19 cellular contexts compared by ENCODE assay signal in the genomic region with DNA sequence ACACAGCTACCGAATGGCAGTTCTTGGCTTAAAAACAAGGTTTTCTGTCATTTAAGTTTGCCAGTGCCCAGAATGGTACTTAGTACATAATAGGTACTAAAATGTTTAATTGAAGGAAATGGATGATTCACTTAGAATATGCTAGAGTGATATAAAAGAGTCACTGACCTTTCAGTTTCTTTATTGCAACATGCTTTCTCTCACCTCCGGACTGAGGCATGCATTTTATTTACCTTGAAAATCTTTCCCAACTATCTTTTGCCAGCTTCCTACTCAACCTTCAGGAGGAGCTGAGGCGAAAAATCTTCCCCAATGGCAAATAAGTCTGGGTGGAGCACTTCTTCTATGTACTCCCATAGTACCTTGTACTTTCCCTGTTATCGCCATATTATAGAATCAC.
A peak's percentile ranks its signal among the peaks of the same experiment; 100 is the strongest.
DNase-seq lines count a peak whose midpoint lies in the region; ATAC-seq and TF ChIP-seq lines count a peak whose summit lies in the region.
"Had no signal": no experiment of that assay in that cellular context is flagged by ENCODE, and none has a peak within 500 bp of the region (broad histone marks: within the 10 kb centered on the region; RNA-seq: fewer than 3 reads in every experiment).

No MANE protein-coding gene starts in this region.

- peak overlapping the region; percentile 28 for H3K27ac ChIP-seq in HUES48 (ENCODE audit: low read depth, low read length)
- H3K27ac ChIP-seq in endodermal cell (ENCODE audit: low read depth, low read length), result no peak overlapping the region
- peak overlapping the region; percentile 50 for H3K27ac ChIP-seq in hepatocyte
- H3K27ac ChIP-seq: BLaER1 treated with 17β-estradiol and CSF1 and Interleukin-3, amounts not matched to agents 10 nM and 100 nM; GM23248 had no signal

- H3K9ac ChIP-seq in HUES48 (ENCODE audit: low read depth, low read length) (no peak overlapping the region), endodermal cell (ENCODE audit: extremely low read depth, low read length, poor library complexity, severe bottlenecking) (no peak overlapping the region)
- H3K9ac ChIP-seq: BLaER1 treated with 17β-estradiol and CSF1 and Interleukin-3, amounts not matched to agents 10 nM and 100 nM; GM23248 had no signal

- H2AFZ ChIP-seq in hepatocyte, result no peak overlapping the region
- H2AFZ ChIP-seq: GM23248 had no signal

- no peaks in the 10 kb centered on the region for H4K20me1 ChIP-seq in hepatocyte (ENCODE audit: insufficient read depth, poor library complexity, severe bottlenecking)
- H4K20me1 ChIP-seq: BLaER1 treated with 17β-estradiol and CSF1 and Interleukin-3, amounts not matched to agents 10 nM and 100 nM had no signal

- H3K36me3 Mint-ChIP-seq in endodermal cell (ENCODE audit: low read depth), result no peaks in the 10 kb centered on the region
- no peaks in the 10 kb centered on the region for H3K36me3 Mint-ChIP-seq in natural killer cell treated with Interleukin-12 subunit alpha and Interleukin-12 subunit beta and Interleukin-15 and Interleukin-18, amount 100 ng/mL, for 72 hours
- H3K36me3 Mint-ChIP-seq: CD4-positive, CD25-positive, alpha-beta regulatory T cell; CD8-positive, alpha-beta memory T cell had no signal

- WGBS in endodermal cell (ENCODE audit: insufficient coverage in 1 of 2, insufficient read length in 1 of 2), 2 experiments, result 89 to 92% methylated on average over 4 of the region's 4 CpGs
- WGBS in hepatocyte (ENCODE audit: low lambda C conversion rate, missing lambda C conversion rate), result 64% methylated on average over 4 of the region's 4 CpGs

- H3K4me1 Mint-ChIP-seq in endodermal cell, result peaks cover 29% of the 10 kb centered on the region
- no peaks in the 10 kb centered on the region for H3K4me1 Mint-ChIP-seq in natural killer cell treated with Interleukin-12 subunit alpha and Interleukin-12 subunit beta and Interleukin-15 and Interleukin-18, amount 100 ng/mL, for 72 hours (ENCODE audit: low read depth in 2 of 2)
- H3K4me1 Mint-ChIP-seq: B cell; CD4-positive, CD25-positive, alpha-beta regulatory T cell; CD8-positive, alpha-beta memory T cell had no signal

- DNase-seq in endodermal cell (no peak), hepatocyte (ENCODE audit: low spot score) (no peak), renal cortical epithelial cell (ENCODE audit: low read depth) (peak; percentile 50), NCI-H1092 treated with DMSO at 0.1 percent for 48 hours (lab: John Stamatoyannopoulos, UW) (no peak)
- DNase-seq in natural killer cell treated with Interleukin-12 subunit alpha and Interleukin-12 subunit beta and Interleukin-15 and Interleukin-18, amount 100 ng/mL, for 72 hours (ENCODE audit: low spot score), result no peak
- DNase-seq: CD4-positive, CD25-positive, alpha-beta regulatory T cell; CD8-positive, alpha-beta memory T cell; COR-L47; DMS 273 treated with DMSO at 0.1 percent for 48 hours; DMS53; DND-41; EL; GM23248; HCEC 1CT had no signal

- no peaks in the 10 kb centered on the region for H3K9me2 ChIP-seq in hepatocyte (replicated peaks; ENCODE audit: insufficient read depth)

- H3K4me3 ChIP-seq in HUES48 (ENCODE audit: low read depth, low read length) (no peak overlapping the region), endodermal cell (ENCODE audit: low read length) (peak overlapping the region; percentile 61), hepatocyte (no peak overlapping the region)
- H3K4me3 ChIP-seq: BLaER1 treated with 17β-estradiol and CSF1 and Interleukin-3, amounts not matched to agents 10 nM and 100 nM; GM12878; GM23248 had no signal

- ATAC-seq in GM21825 (IDR thresholded peaks at IDR 0.05; ENCODE audit: unreplicated experiment), result no peak
- ATAC-seq in natural killer cell treated with Interleukin-12 subunit alpha and Interleukin-12 subunit beta and Interleukin-15 and Interleukin-18, amount 100 ng/mL, for 72 hours, result no peak
- ATAC-seq: GM12878 had no signal

- no peaks in the 10 kb centered on the region for H3K27me3 ChIP-seq in HUES48 (ENCODE audit: control insufficient read depth, insufficient read depth, low read length)
- peaks cover 3% of the 10 kb centered on the region for H3K27me3 ChIP-seq in endodermal cell (ENCODE audit: control insufficient read depth, insufficient read depth, low read length, poor library complexity, severe bottlenecking)
- no peaks in the 10 kb centered on the region for H3K27me3 ChIP-seq in hepatocyte
- H3K27me3 ChIP-seq: BLaER1 treated with 17β-estradiol and CSF1 and Interleukin-3, amounts not matched to agents 10 nM and 100 nM had no signal

- H3K36me3 ChIP-seq in HUES48 (ENCODE audit: control insufficient read depth, insufficient read depth, low read length) (no peaks in the 10 kb centered on the region), endodermal cell (ENCODE audit: control insufficient read depth, insufficient read depth, low read length) (no peaks in the 10 kb centered on the region), hepatocyte (replicated peaks; ENCODE audit: insufficient read depth, low read depth) (no peaks in the 10 kb centered on the region)
- H3K36me3 ChIP-seq: BLaER1 treated with 17β-estradiol and CSF1 and Interleukin-3, amounts not matched to agents 10 nM and 100 nM had no signal

- peaks cover 4% of the 10 kb centered on the region for H3K27me3 Mint-ChIP-seq in endodermal cell (ENCODE audit: insufficient read depth)
- H3K27me3 Mint-ChIP-seq in natural killer cell treated with Interleukin-12 subunit alpha and Interleukin-12 subunit beta and Interleukin-15 and Interleukin-18, amount 100 ng/mL, for 72 hours, result peaks cover 0 to 14% of the 10 kb centered on the region in 2 donors

- H3K4me3 Mint-ChIP-seq in endodermal cell, result peak overlapping the region; percentile 16
- H3K4me3 Mint-ChIP-seq in natural killer cell treated with Interleukin-12 subunit alpha and Interleukin-12 subunit beta and Interleukin-15 and Interleukin-18, amount 100 ng/mL, for 72 hours, result no peak overlapping the region
- H3K4me3 Mint-ChIP-seq: B cell; CD4-positive, CD25-positive, alpha-beta regulatory T cell; CD8-positive, alpha-beta memory T cell had no signal

- H3K27ac Mint-ChIP-seq in endodermal cell, result peak overlapping the region; percentile 92
- H3K27ac Mint-ChIP-seq in natural killer cell treated with Interleukin-12 subunit alpha and Interleukin-12 subunit beta and Interleukin-15 and Interleukin-18, amount 100 ng/mL, for 72 hours, result no peak overlapping the region
- H3K27ac Mint-ChIP-seq: B cell; CD4-positive, CD25-positive, alpha-beta regulatory T cell; CD8-positive, alpha-beta memory T cell had no signal

- no peaks in the 10 kb centered on the region for H3K79me2 ChIP-seq in hepatocyte

- no peak overlapping the region for H3K4me2 ChIP-seq in hepatocyte
- H3K4me2 ChIP-seq: BLaER1 treated with 17β-estradiol and CSF1 and Interleukin-3, amounts not matched to agents 10 nM and 100 nM had no signal

- peaks cover 7% of the 10 kb centered on the region for H3K9me3 Mint-ChIP-seq in endodermal cell
- no peaks in the 10 kb centered on the region for H3K9me3 Mint-ChIP-seq in natural killer cell treated with Interleukin-12 subunit alpha and Interleukin-12 subunit beta and Interleukin-15 and Interleukin-18, amount 100 ng/mL, for 72 hours

- H3K9me3 ChIP-seq in HUES48 (ENCODE audit: control insufficient read depth, insufficient read depth, low read length), result no peaks in the 10 kb centered on the region
- peaks cover 4% of the 10 kb centered on the region for H3K9me3 ChIP-seq in endodermal cell (ENCODE audit: control insufficient read depth, low read length)
- no peaks in the 10 kb centered on the region for H3K9me3 ChIP-seq in hepatocyte (ENCODE audit: low read depth)
- H3K9me3 ChIP-seq: BLaER1 treated with 17β-estradiol and CSF1 and Interleukin-3, amounts not matched to agents 10 nM and 100 nM had no signal

- TF ChIP-seq CTCF in endodermal cell (conservative IDR thresholded peaks at IDR 0.05), result no peak
- TF ChIP-seq CTCF in hepatocyte (IDR thresholded peaks at IDR 0.05; ENCODE audit: poor library complexity), result no peak

- H3K4me1 ChIP-seq in HUES48 (ENCODE audit: control insufficient read depth, insufficient read depth, low read length) (no peaks in the 10 kb centered on the region), endodermal cell (ENCODE audit: control insufficient read depth, insufficient read depth, low read length) (peaks cover 5% of the 10 kb centered on the region), hepatocyte (ENCODE audit: insufficient read depth) (peaks cover 8% of the 10 kb centered on the region)
- H3K4me1 ChIP-seq: BLaER1 treated with 17β-estradiol and CSF1 and Interleukin-3, amounts not matched to agents 10 nM and 100 nM had no signal
